In the genomic region with DNA sequence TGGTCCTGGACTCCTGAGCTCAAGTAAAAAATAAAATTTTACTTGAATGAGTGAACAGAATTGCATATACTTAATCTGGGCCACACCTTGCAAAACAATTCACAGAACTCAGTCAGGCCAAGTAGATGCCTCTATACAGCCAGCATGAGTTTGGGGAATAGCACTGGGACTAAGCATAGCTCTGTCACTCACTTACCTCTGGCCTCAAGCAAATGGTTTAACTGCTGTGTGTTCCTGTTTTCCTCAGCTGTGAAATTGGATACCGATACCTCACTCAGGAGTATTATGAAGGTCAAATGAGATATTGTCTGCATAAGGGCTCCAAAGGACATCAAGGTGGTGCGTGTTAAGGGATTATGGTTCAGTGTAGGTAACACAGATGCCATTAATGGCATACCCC, we compare ENCODE assay signal across 14 cellular contexts. TPM values are rescaled to one million over a fixed set of nuclear protein-coding genes. Genes with fewer than 3 reads are reported as not detected.
DNase-seq lines count a peak whose midpoint lies in the region; TF ChIP-seq lines count a peak whose summit lies in the region.
"Had no signal": no experiment of that assay in that cellular context is flagged by ENCODE, and none has a peak within 500 bp of the region (broad histone marks: within the 10 kb centered on the region; RNA-seq: fewer than 3 reads in every experiment).

No MANE protein-coding gene starts in this region.

- POLR2A ChIA-PET in MCF 10A (lab: Yijun Ruan, JAX) = interaction anchor here (1.1 to 2.5 kb wide), 2 partner anchors 37 to 48 kb away, joined by 4 to 8 read pairs; partner anchors contain the start of gene TOMM5

- H3K27me3 Mint-ChIP-seq in progenitor cell of endocrine pancreas (peaks cover 32% of the 10 kb centered on the region), type B pancreatic cell (peaks cover 14% of the 10 kb centered on the region), MCF 10A (ENCODE audit: insufficient read depth, unreplicated experiment) (peaks cover 32% of the 10 kb centered on the region)

- DNase-seq in NCI-H2171 treated with DMSO at 0.1 percent for 48 hours (lab: John Stamatoyannopoulos, UW) = peak; percentile 78
- no peak for DNase-seq in NCI-H2171 (lab: John Stamatoyannopoulos, UW)
- peak; percentile 78 for DNase-seq in NCI-H69 (lab: John Stamatoyannopoulos, UW)
- DNase-seq in progenitor cell of endocrine pancreas (ENCODE audit: low spot score, unreplicated experiment) = no peak
- DNase-seq in type B pancreatic cell (ENCODE audit: extremely low spot score, unreplicated experiment) = no peak
- DNase-seq in dedifferentiated amniotic fluid mesenchymal stem cell (ENCODE audit: extremely low spot score) = no peak
- DNase-seq in MCF 10A (ENCODE audit: unreplicated experiment) = no peak
- DNase-seq: 8988T; AML-193; CD8-positive, alpha-beta memory T cell; DMS53; GF-D8 had no signal

- H3K4me3 Mint-ChIP-seq in progenitor cell of endocrine pancreas (ENCODE audit: low read depth) = no peak overlapping the region
- no peak overlapping the region for H3K4me3 Mint-ChIP-seq in type B pancreatic cell
- H3K4me3 Mint-ChIP-seq in MCF 10A (ENCODE audit: unreplicated experiment) = no peak overlapping the region
- H3K4me3 Mint-ChIP-seq: CD8-positive, alpha-beta memory T cell; HFFc6 had no signal

- intact Hi-C loops in MCF 10A (cut with micrococcal nuclease) = no loop called here

- H3K4me1 Mint-ChIP-seq in progenitor cell of endocrine pancreas (ENCODE audit: low read depth) (no peaks in the 10 kb centered on the region), type B pancreatic cell (ENCODE audit: unreplicated experiment) (no peaks in the 10 kb centered on the region), MCF 10A (ENCODE audit: insufficient read depth, unreplicated experiment) (no peaks in the 10 kb centered on the region)
- H3K4me1 Mint-ChIP-seq: CD8-positive, alpha-beta memory T cell had no signal

- H3K9me3 Mint-ChIP-seq in progenitor cell of endocrine pancreas (ENCODE audit: low read depth) (no peaks in the 10 kb centered on the region), type B pancreatic cell (no peaks in the 10 kb centered on the region), MCF 10A (ENCODE audit: unreplicated experiment) (no peaks in the 10 kb centered on the region)
- H3K9me3 Mint-ChIP-seq: CD8-positive, alpha-beta memory T cell; HFFc6 had no signal

- TF ChIP-seq CTCF in progenitor cell of endocrine pancreas (IDR thresholded peaks at IDR 0.05; ENCODE audit: unreplicated experiment) = no peak
- no peak for TF ChIP-seq CTCF in type B pancreatic cell (conservative IDR thresholded peaks at IDR 0.05)
- TF ChIP-seq CTCF in MCF 10A (IDR thresholded peaks at IDR 0.05; ENCODE audit: unreplicated experiment) = no peak

- no TSS peak for BruUV-seq in MCF 10A (replicated peaks; lab: Mats Ljungman, UMichigan)

- no peaks in the 10 kb centered on the region for H3K36me3 Mint-ChIP-seq in progenitor cell of endocrine pancreas (ENCODE audit: insufficient read depth)
- no peaks in the 10 kb centered on the region for H3K36me3 Mint-ChIP-seq in type B pancreatic cell
- H3K36me3 Mint-ChIP-seq in MCF 10A (ENCODE audit: insufficient read depth, unreplicated experiment) = no peaks in the 10 kb centered on the region
- H3K36me3 Mint-ChIP-seq: CD8-positive, alpha-beta memory T cell had no signal

- CTCF ChIA-PET in MCF 10A (lab: Yijun Ruan, JAX) = interaction anchor here (0.6 to 0.9 kb wide), 2 partner anchors 14 to 132 kb away, joined by 3 read pairs; no protein-coding TSS in a partner anchor

- peak overlapping the region; percentile 22 for H3K27ac Mint-ChIP-seq in progenitor cell of endocrine pancreas
- H3K27ac Mint-ChIP-seq in type B pancreatic cell = peak overlapping the region; percentile 87
- H3K27ac Mint-ChIP-seq in MCF 10A (ENCODE audit: low read depth, unreplicated experiment) = no peak overlapping the region
- H3K27ac Mint-ChIP-seq: CD8-positive, alpha-beta memory T cell; HFFc6 had no signal

RNA-seq across cellular contexts. Expression of gene FRMPD1, which starts 10.9 kb away (rescaled TPM):
- total RNA-seq in progenitor cell of endocrine pancreas (0.31 and 0.44 TPM in 2 replicates), type B pancreatic cell (ENCODE audit: low replicate concordance) (0.36 and 0.82 TPM in 2 replicates), MCF 10A (2022) (not detected in 2 replicates)
- total RNA-seq: CD8-positive, alpha-beta memory T cell; H4; HFFc6 had no signal

RNA-seq across cellular contexts. Expression of gene TOMM5, which starts 47.5 kb away (rescaled TPM):
- total RNA-seq in progenitor cell of endocrine pancreas (100 and 103 TPM in 2 replicates), type B pancreatic cell (ENCODE audit: low replicate concordance) (132 and 144 TPM in 2 replicates), MCF 10A (2022) (151 and 164 TPM in 2 replicates)

Comparison
In these comparisons a context has a peak if more than half of its experiments do, and no peak if none do; other contexts are left out.
1. DNase-seq: peak in NCI-H2171 treated with DMSO at 0.1 percent for 48 hours (single experiment) and NCI-H69 (single experiment); none in NCI-H2171 (single experiment), progenitor cell of endocrine pancreas (single experiment), type B pancreatic cell (single experiment), dedifferentiated amniotic fluid mesenchymal stem cell (single experiment) and MCF 10A (single experiment).